Comparison of ENCODE assay signal across 21 cellular contexts in the genomic region with DNA sequence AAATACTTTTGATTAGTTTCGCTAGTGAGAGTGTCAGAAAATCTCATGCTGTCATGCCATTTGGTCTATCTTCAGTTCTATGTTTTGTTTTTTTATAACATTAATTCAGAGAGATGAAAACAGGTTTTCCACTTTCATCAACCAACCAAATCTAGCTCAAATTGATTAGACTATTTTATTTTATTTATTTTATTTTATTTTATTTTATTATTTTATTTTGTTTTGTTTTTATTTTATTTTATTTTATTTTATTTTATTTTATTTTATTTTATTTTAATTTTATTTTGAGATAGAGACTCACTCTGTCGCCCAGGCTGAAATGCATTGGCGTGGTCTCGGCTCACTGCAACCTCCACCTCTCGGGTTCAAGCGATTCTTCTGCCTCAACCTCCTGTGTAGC.
DNase-seq lines count a peak whose midpoint lies in the region; FAIRE-seq and TF ChIP-seq lines count a peak whose summit lies in the region.
"Had no signal": no experiment of that assay in that cellular context is flagged by ENCODE, and none has a peak within 500 bp of the region (broad histone marks: within the 10 kb centered on the region; RNA-seq: fewer than 3 reads in every experiment).

No MANE protein-coding gene starts in this region.

- in situ Hi-C loops in transverse colon (cut with MboI; ENCODE audit: low pct_ligation_motif_present in 1 of 4, low pct_unique_long_range_greater_than_20kb in 1 of 4, low sequenced_read_pairs in 3 of 4): no loop called here

- no peak for TF ChIP-seq POLR2A in transverse colon (IDR thresholded peaks at IDR 0.05)

- no peaks in the 10 kb centered on the region for H3F3A ChIP-seq in neural progenitor cell (ENCODE audit: low read depth)

- no peaks in the 10 kb centered on the region for H3K79me2 ChIP-seq in neural progenitor cell (ENCODE audit: low read depth)

- no peaks in the 10 kb centered on the region for H3K9me3 ChIP-seq in neural progenitor cell (ENCODE audit: low read depth)
- H3K9me3 ChIP-seq in transverse colon: no peaks in the 10 kb centered on the region
- H3K9me3 ChIP-seq: A549, Caco-2 had no signal

- FAIRE-seq in G401.6 (lab: Jason Lieb, UNC): peak; percentile 53
- FAIRE-seq in frontal cortex (lab: Jason Lieb, UNC): peak; percentile 87
- FAIRE-seq: A549, D721Med, GM12878, GM12892, GM18507 had no signal

- TF ChIP-seq CTCF in neural progenitor cell (IDR thresholded peaks at IDR 0.05) (no peak), transverse colon (IDR thresholded peaks at IDR 0.05) (no peak)

- H3K27me3 Mint-ChIP-seq in neural progenitor cell (ENCODE audit: insufficient read depth, low read depth): no peaks in the 10 kb centered on the region
- H3K27me3 Mint-ChIP-seq: B cell; CD4-positive, alpha-beta T cell had no signal

- intact Hi-C loops in transverse colon (cut with DNase I; ENCODE audit: low total_unique reads): no loop called here

- no peaks in the 10 kb centered on the region for H3K4me1 Mint-ChIP-seq in neural progenitor cell
- H3K4me1 Mint-ChIP-seq: B cell had no signal

- H2AFZ ChIP-seq in neural progenitor cell (replicated peaks): no peak overlapping the region

- WGBS in transverse colon (ENCODE audit: low coverage in 1 of 2), 2 donors: 87 to 90% methylated on average over 6 of the region's 6 CpGs

- no peaks in the 10 kb centered on the region for H3K4me1 ChIP-seq in neural progenitor cell
- H3K4me1 ChIP-seq in transverse colon: no peaks in the 10 kb centered on the region
- H3K4me1 ChIP-seq: A549, Caco-2 had no signal

- no peaks in the 10 kb centered on the region for H4K20me1 ChIP-seq in neural progenitor cell (ENCODE audit: low read depth)
- H4K20me1 ChIP-seq: BLaER1 treated with 17β-estradiol and CSF1 and Interleukin-3, amounts not matched to agents 10 nM and 100 nM had no signal

- H3K9me3 Mint-ChIP-seq in neural progenitor cell: no peaks in the 10 kb centered on the region

- H3K36me3 ChIP-seq in neural progenitor cell: no peaks in the 10 kb centered on the region
- no peaks in the 10 kb centered on the region for H3K36me3 ChIP-seq in transverse colon
- H3K36me3 ChIP-seq: BLaER1 treated with 17β-estradiol and CSF1 and Interleukin-3, amounts not matched to agents 10 nM and 100 nM had no signal

- DNase-seq in frontal cortex (ENCODE audit: low spot score in 2 of 2) (no peak), neural progenitor cell (ENCODE audit: low spot score) (no peak), GOT3 (lab: John Stamatoyannopoulos, UW) (no peak), transverse colon (no peak)
- DNase-seq: 8988T; AML-193; Caco-2; Calu3; CD4-positive, alpha-beta T cell; CD8-positive, alpha-beta T cell; DMS79 treated with DMSO at 0.1 percent for 48 hours; GDM1 had no signal

- H3K4me3 Mint-ChIP-seq in neural progenitor cell: no peak overlapping the region
- H3K4me3 Mint-ChIP-seq: B cell; CD4-positive, alpha-beta T cell; CD8-positive, alpha-beta T cell had no signal

- no peak overlapping the region for H3K27ac Mint-ChIP-seq in neural progenitor cell
- H3K27ac Mint-ChIP-seq: B cell; CD4-positive, alpha-beta T cell; CD8-positive, alpha-beta T cell had no signal

- H3K9ac ChIP-seq in neural progenitor cell: no peak overlapping the region
- H3K9ac ChIP-seq: BLaER1 treated with 17β-estradiol and CSF1 and Interleukin-3, amounts not matched to agents 10 nM and 100 nM had no signal

- no peak overlapping the region for H3K27ac ChIP-seq in neural progenitor cell
- H3K27ac ChIP-seq in transverse colon: no peak overlapping the region
- H3K27ac ChIP-seq: A549; BLaER1 treated with 17β-estradiol and CSF1 and Interleukin-3, amounts not matched to agents 10 nM and 100 nM; C4-2B had no signal

- H3K27me3 ChIP-seq in neural progenitor cell (no peaks in the 10 kb centered on the region), transverse colon (no peaks in the 10 kb centered on the region)
- H3K27me3 ChIP-seq: BLaER1 treated with 17β-estradiol and CSF1 and Interleukin-3, amounts not matched to agents 10 nM and 100 nM had no signal

- H3K4me3 ChIP-seq in neural progenitor cell: no peak overlapping the region
- no peak overlapping the region for H3K4me3 ChIP-seq in transverse colon
- H3K4me3 ChIP-seq: A549; BLaER1 treated with 17β-estradiol and CSF1 and Interleukin-3, amounts not matched to agents 10 nM and 100 nM; GM12878 had no signal

- H3K36me3 Mint-ChIP-seq in neural progenitor cell: no peaks in the 10 kb centered on the region
- H3K36me3 Mint-ChIP-seq: CD8-positive, alpha-beta T cell had no signal

- TF ChIP-seq EP300 in transverse colon (IDR thresholded peaks at IDR 0.05; ENCODE audit: low read depth): no peak

- H3K4me2 ChIP-seq in neural progenitor cell: no peak overlapping the region
- H3K4me2 ChIP-seq: A549; BLaER1 treated with 17β-estradiol and CSF1 and Interleukin-3, amounts not matched to agents 10 nM and 100 nM had no signal
